17 cellular contexts compared by ENCODE assay signal in genomic region chr4:100593933-100594332, GRCh38.
DNase-seq lines count a peak whose midpoint lies in the region; ATAC-seq and TF ChIP-seq lines count a peak whose summit lies in the region.
"Had no signal": no experiment of that assay in that cellular context is flagged by ENCODE, and none has a peak within 500 bp of the region (broad histone marks: within the 10 kb centered on the region; RNA-seq: fewer than 3 reads in every experiment).

No MANE protein-coding gene starts in this region.

- H3K4me3 ChIP-seq in BE2C (ENCODE audit: low read depth, low read length): no peak overlapping the region
- H3K4me3 ChIP-seq: BLaER1, SJCRH30 had no signal

- H3K36me3 ChIP-seq in BE2C: no peaks in the 10 kb centered on the region
- H3K36me3 ChIP-seq: BLaER1, SJCRH30 had no signal

- H3K27me3 ChIP-seq in BE2C: no peaks in the 10 kb centered on the region
- H3K27me3 ChIP-seq: BLaER1, SJCRH30 had no signal

- no peak for ATAC-seq in GM18867 (IDR thresholded peaks at IDR 0.05; ENCODE audit: unreplicated experiment)
- ATAC-seq: CD8-positive, alpha-beta T cell had no signal

- DNase-seq in SIG-M5 treated with dmso at 0.1 percent for 504 hours (lab: John Stamatoyannopoulos, UW; ENCODE audit: unreplicated experiment) (peak; percentile 77), SIG-M5 (lab: John Stamatoyannopoulos, UW) (no peak), NOMO-1 treated with DMSO at 0.1 percent for 48 hours (lab: John Stamatoyannopoulos, UW; ENCODE audit: unreplicated experiment) (peak; percentile 66), UCSD-AML1 (lab: John Stamatoyannopoulos, UW; ENCODE audit: unreplicated experiment) (peak; percentile 9), NCI-H2107 (lab: John Stamatoyannopoulos, UW) (no peak), BE2C (no peak)
- DNase-seq in activated T-cell treated with anti-CD3 and anti-CD28 coated beads, Interleukin-2, amount 50 U/mL, for 48 hours: no peak
- DNase-seq: CD8-positive, alpha-beta T cell; H7; NCI-H1092; NCI-H2081 treated with DMSO at 0.1 percent for 48 hours; NCI-H510A treated with DMSO at 0.1 percent for 48 hours; NCI-H82; RPMI8226 had no signal

- no peaks in the 10 kb centered on the region for H3K9me3 ChIP-seq in BE2C
- H3K9me3 ChIP-seq: BLaER1, SJCRH30 had no signal

- no peak for TF ChIP-seq CTCF in BE2C (IDR thresholded peaks at IDR 0.05; ENCODE audit: low read depth, low read length)

- H3K4me1 ChIP-seq in BE2C: no peaks in the 10 kb centered on the region
- H3K4me1 ChIP-seq: BLaER1 had no signal

Comparison
In these comparisons a context has a peak if more than half of its experiments do, and no peak if none do; other contexts are left out.
1. DNase-seq: peak in SIG-M5 treated with dmso at 0.1 percent for 504 hours (single experiment), NOMO-1 treated with DMSO at 0.1 percent for 48 hours (single experiment) and UCSD-AML1 (single experiment); none in SIG-M5 (single experiment), activated T-cell treated with anti-CD3 and anti-CD28 coated beads, Interleukin-2, amount 50 U/mL, for 48 hours (0 of 2), NCI-H2107 (single experiment) and BE2C (single experiment).